2 cellular contexts compared by ENCODE assay signal in the genomic region with DNA sequence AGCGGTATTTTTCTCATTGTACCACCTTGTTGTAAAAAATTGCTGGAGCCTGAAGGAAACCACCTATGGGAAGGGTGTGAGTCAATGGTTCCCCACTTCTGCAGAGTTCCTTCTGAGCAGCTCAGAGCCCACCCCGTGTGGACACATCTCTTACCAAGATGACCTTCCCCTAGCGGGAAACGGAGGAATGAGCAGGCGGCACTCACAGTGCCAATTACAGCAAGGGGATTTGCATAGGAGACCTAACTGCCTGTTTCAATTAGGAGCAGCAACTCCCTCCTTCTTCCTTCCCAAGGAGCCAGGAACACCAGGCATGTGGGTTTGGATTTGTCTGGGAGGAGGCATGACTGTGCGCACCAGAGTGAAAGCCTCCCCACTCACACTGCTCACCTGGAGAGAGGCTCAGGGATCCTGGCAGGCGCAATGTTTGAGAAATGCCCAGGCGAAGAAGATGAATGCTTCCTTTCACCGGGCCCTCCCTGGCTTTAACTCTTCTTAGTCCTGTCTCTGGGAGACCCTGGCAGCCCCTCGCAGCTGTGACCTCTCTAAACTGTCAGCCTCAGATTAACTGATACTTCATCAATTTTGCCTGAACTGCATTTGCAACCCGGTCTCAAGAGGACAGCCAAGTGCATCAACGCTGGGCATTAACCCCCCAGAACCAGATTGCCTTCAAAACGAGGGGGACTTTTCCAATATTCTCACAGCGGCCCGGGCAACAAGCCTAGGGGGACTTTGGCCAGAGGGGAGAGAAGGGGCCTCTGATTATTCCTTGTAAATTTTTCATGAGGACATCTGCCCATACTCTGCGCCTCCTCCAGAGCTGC.
TF ChIP-seq lines count a peak whose summit lies in the region.

No MANE protein-coding gene starts in this region.

TF ChIP-seq in GM23338, 12 proteins besides CTCF, POLR2A, EP300 and RAD21:
- TF ChIP-seq, protein P1, sequence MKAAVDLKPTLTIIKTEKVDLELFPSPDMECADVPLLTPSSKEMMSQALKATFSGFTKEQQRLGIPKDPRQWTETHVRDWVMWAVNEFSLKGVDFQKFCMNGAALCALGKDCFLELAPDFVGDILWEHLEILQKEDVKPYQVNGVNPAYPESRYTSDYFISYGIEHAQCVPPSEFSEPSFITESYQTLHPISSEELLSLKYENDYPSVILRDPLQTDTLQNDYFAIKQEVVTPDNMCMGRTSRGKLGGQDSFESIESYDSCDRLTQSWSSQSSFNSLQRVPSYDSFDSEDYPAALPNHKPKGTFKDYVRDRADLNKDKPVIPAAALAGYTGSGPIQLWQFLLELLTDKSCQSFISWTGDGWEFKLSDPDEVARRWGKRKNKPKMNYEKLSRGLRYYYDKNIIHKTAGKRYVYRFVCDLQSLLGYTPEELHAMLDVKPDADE (IDR thresholded peaks at IDR 0.05) = no peak
- TF ChIP-seq POLR2AphosphoS5 (IDR thresholded peaks at IDR 0.05; ENCODE audit: low read depth) (no peak), EZH2 (IDR thresholded peaks at IDR 0.05; ENCODE audit: low read depth, unreplicated experiment) (no peak)

TF ChIP-seq in SK-N-SH treated with all-trans-retinoic acid at 6 μM for 48 hours, 23 proteins besides CTCF, POLR2A, EP300 and RAD21 (continued from another document):
- TF ChIP-seq, protein P2, sequence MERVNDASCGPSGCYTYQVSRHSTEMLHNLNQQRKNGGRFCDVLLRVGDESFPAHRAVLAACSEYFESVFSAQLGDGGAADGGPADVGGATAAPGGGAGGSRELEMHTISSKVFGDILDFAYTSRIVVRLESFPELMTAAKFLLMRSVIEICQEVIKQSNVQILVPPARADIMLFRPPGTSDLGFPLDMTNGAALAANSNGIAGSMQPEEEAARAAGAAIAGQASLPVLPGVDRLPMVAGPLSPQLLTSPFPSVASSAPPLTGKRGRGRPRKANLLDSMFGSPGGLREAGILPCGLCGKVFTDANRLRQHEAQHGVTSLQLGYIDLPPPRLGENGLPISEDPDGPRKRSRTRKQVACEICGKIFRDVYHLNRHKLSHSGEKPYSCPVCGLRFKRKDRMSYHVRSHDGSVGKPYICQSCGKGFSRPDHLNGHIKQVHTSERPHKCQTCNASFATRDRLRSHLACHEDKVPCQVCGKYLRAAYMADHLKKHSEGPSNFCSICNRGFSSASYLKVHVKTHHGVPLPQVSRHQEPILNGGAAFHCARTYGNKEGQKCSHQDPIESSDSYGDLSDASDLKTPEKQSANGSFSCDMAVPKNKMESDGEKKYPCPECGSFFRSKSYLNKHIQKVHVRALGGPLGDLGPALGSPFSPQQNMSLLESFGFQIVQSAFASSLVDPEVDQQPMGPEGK (CRISPR knock-in tag; IDR thresholded peaks at IDR 0.05; ENCODE audit: borderline replicate concordance) = no peak
- TF ChIP-seq ZFP30 (CRISPR knock-in tag; IDR thresholded peaks at IDR 0.05) (no peak), GLIS3 (CRISPR knock-in tag; IDR thresholded peaks at IDR 0.05) (no peak), ZC3H10 (CRISPR knock-in tag; IDR thresholded peaks at IDR 0.05) (no peak), PPARA (CRISPR knock-in tag; IDR thresholded peaks at IDR 0.05; ENCODE audit: borderline replicate concordance) (no peak)
- TF ChIP-seq, protein P3, sequence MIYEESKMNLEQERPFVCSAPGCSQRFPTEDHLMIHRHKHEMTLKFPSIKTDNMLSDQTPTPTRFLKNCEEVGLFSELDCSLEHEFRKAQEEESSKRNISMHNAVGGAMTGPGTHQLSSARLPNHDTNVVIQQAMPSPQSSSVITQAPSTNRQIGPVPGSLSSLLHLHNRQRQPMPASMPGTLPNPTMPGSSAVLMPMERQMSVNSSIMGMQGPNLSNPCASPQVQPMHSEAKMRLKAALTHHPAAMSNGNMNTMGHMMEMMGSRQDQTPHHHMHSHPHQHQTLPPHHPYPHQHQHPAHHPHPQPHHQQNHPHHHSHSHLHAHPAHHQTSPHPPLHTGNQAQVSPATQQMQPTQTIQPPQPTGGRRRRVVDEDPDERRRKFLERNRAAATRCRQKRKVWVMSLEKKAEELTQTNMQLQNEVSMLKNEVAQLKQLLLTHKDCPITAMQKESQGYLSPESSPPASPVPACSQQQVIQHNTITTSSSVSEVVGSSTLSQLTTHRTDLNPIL (CRISPR knock-in tag; IDR thresholded peaks at IDR 0.05; ENCODE audit: low read depth) = no peak
